In the genomic region with DNA sequence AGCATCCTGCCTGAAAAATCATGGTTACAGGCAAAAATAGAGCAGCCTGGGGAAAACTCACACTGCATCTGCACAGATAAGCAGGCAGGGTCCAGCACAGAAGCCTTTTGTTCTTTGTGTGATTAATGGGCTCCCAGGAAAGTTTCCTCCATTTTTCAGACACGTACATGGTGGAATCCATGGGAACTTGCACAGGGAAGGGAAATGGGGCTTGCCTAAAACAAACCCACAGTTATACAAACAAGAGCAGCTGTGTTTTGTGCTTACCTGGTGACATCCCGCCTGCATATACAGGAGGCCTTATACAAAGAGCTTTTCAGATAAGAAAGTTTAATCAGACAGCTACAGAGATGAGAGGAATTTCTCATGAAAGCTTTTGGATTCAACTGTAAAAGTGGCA, we compare ENCODE assay signal across 24 cellular contexts.
A peak's percentile ranks its signal among the peaks of the same experiment; 100 is the strongest.
DNase-seq lines count a peak whose midpoint lies in the region; ATAC-seq and TF ChIP-seq lines count a peak whose summit lies in the region.
"Had no signal": no experiment of that assay in that cellular context is flagged by ENCODE, and none has a peak within 500 bp of the region (broad histone marks: within the 10 kb centered on the region; RNA-seq: fewer than 3 reads in every experiment).

No MANE protein-coding gene starts in this region.

- H3K9ac ChIP-seq in smooth muscle cell (ENCODE audit: low read depth) = no peak overlapping the region

- H3K9me3 ChIP-seq in hepatocyte (ENCODE audit: low read depth) = no peaks in the 10 kb centered on the region
- H3K9me3 ChIP-seq in smooth muscle cell (replicated peaks; ENCODE audit: low read depth) = no peaks in the 10 kb centered on the region
- H3K9me3 ChIP-seq: lower lobe of right lung had no signal

- H3K36me3 ChIP-seq in hepatocyte (replicated peaks; ENCODE audit: insufficient read depth, low read depth) = no peaks in the 10 kb centered on the region
- no peaks in the 10 kb centered on the region for H3K36me3 ChIP-seq in smooth muscle cell (ENCODE audit: low read depth)
- H3K36me3 ChIP-seq: lower lobe of right lung had no signal

- H3K27ac ChIP-seq in hepatocyte = no peak overlapping the region
- H3K27ac ChIP-seq in smooth muscle cell (ENCODE audit: low read depth) = no peak overlapping the region
- H3K27ac ChIP-seq: lower lobe of right lung, RWPE1 had no signal

- no peaks in the 10 kb centered on the region for H3K36me3 Mint-ChIP-seq in activated CD4-positive, alpha-beta memory T cell treated with anti-CD3 and anti-CD28 coated beads, Interleukin-2, amount 10 ng/mL, durations not matched to agents 7 days and 5 days (ENCODE audit: low read depth)
- H3K36me3 Mint-ChIP-seq: activated naive CD8-positive, alpha-beta T cell; CD14-positive monocyte; natural killer cell treated with Interleukin-12 subunit alpha and Interleukin-12 subunit beta and Interleukin-15 and Interleukin-18, amount 100 ng/mL, for 72 hours; stimulated activated naive B cell treated with anti-CD40 and anti-IgM and Interleukin-4, amounts not matched to agents 10 μg/mL and 1 μg/mL and 100 μg/mL, for 72 hours; type B pancreatic cell; WTC11 had no signal

- H3K4me1 Mint-ChIP-seq in activated CD4-positive, alpha-beta memory T cell treated with anti-CD3 and anti-CD28 coated beads, Interleukin-2, amount 10 ng/mL, durations not matched to agents 7 days and 5 days = no peaks in the 10 kb centered on the region
- H3K4me1 Mint-ChIP-seq: activated CD4-positive, alpha-beta T cell treated with anti-CD3 and anti-CD28 coated beads, Interleukin-2, amount 10 ng/mL, durations not matched to agents 24 days and 14 days; CD14-positive monocyte; stimulated activated naive B cell treated with anti-CD40 and anti-IgM and Interleukin-4, amounts not matched to agents 10 μg/mL and 1 μg/mL and 100 μg/mL, for 72 hours; WTC11 had no signal

- no peaks in the 10 kb centered on the region for H3F3A ChIP-seq in smooth muscle cell (ENCODE audit: low read depth)

- 25% methylated on average over 2 of the region's 2 CpGs for WGBS in hepatocyte (ENCODE audit: low lambda C conversion rate, missing lambda C conversion rate)
- WGBS in smooth muscle cell (ENCODE audit: low lambda C conversion rate) = 66% methylated on average over 2 of the region's 2 CpGs

- H3K4me3 ChIP-seq in hepatocyte (no peak overlapping the region), smooth muscle cell (no peak overlapping the region)
- H3K4me3 ChIP-seq: lower lobe of right lung had no signal

- ATAC-seq in GM21786 (IDR thresholded peaks at IDR 0.05; ENCODE audit: unreplicated experiment) (no peak), HG03342 (IDR thresholded peaks at IDR 0.05; ENCODE audit: unreplicated experiment) (no peak)
- ATAC-seq: lower lobe of right lung; natural killer cell treated with Interleukin-12 subunit alpha and Interleukin-12 subunit beta and Interleukin-15 and Interleukin-18, amount 100 ng/mL, for 72 hours; stimulated activated naive B cell treated with anti-CD40 and anti-IgM and Interleukin-4, amounts not matched to agents 10 μg/mL and 1 μg/mL and 100 μg/mL, for 72 hours; WTC11 had no signal

- peaks cover 12% of the 10 kb centered on the region for H3K4me1 ChIP-seq in hepatocyte (ENCODE audit: insufficient read depth)
- H3K4me1 ChIP-seq in smooth muscle cell (ENCODE audit: low read depth) = no peaks in the 10 kb centered on the region
- H3K4me1 ChIP-seq: lower lobe of right lung had no signal

- H3K27ac Mint-ChIP-seq in activated CD4-positive, alpha-beta memory T cell treated with anti-CD3 and anti-CD28 coated beads, Interleukin-2, amount 10 ng/mL, durations not matched to agents 7 days and 5 days = no peak overlapping the region
- H3K27ac Mint-ChIP-seq: activated CD4-positive, alpha-beta T cell treated with anti-CD3 and anti-CD28 coated beads, Interleukin-2, amount 10 ng/mL, durations not matched to agents 24 days and 14 days; activated naive CD8-positive, alpha-beta T cell; CD14-positive monocyte; natural killer cell treated with Interleukin-12 subunit alpha and Interleukin-12 subunit beta and Interleukin-15 and Interleukin-18, amount 100 ng/mL, for 72 hours; stimulated activated naive B cell treated with anti-CD40 and anti-IgM and Interleukin-4, amounts not matched to agents 10 μg/mL and 1 μg/mL and 100 μg/mL, for 72 hours; type B pancreatic cell; WTC11 had no signal

- H4K20me1 ChIP-seq in hepatocyte (ENCODE audit: insufficient read depth, poor library complexity, severe bottlenecking) (no peaks in the 10 kb centered on the region), smooth muscle cell (ENCODE audit: low read depth) (no peaks in the 10 kb centered on the region)

- POLR2A ChIA-PET in activated CD4-positive, alpha-beta memory T cell treated with anti-CD3 and anti-CD28 coated beads, Interleukin-2, amount 10 ng/mL, durations not matched to agents 7 days and 5 days (lab: Charles Lee) = no interaction called here

- H3K27me3 ChIP-seq in hepatocyte (no peaks in the 10 kb centered on the region), smooth muscle cell (ENCODE audit: low read depth) (no peaks in the 10 kb centered on the region)

- no peaks in the 10 kb centered on the region for H3K27me3 Mint-ChIP-seq in activated CD4-positive, alpha-beta memory T cell treated with anti-CD3 and anti-CD28 coated beads, Interleukin-2, amount 10 ng/mL, durations not matched to agents 7 days and 5 days
- H3K27me3 Mint-ChIP-seq: activated CD4-positive, alpha-beta T cell treated with anti-CD3 and anti-CD28 coated beads, Interleukin-2, amount 10 ng/mL, durations not matched to agents 24 days and 14 days; activated naive CD8-positive, alpha-beta T cell; natural killer cell treated with Interleukin-12 subunit alpha and Interleukin-12 subunit beta and Interleukin-15 and Interleukin-18, amount 100 ng/mL, for 72 hours; stimulated activated naive B cell treated with anti-CD40 and anti-IgM and Interleukin-4, amounts not matched to agents 10 μg/mL and 1 μg/mL and 100 μg/mL, for 72 hours; type B pancreatic cell had no signal

- no peak overlapping the region for H3K4me3 Mint-ChIP-seq in activated CD4-positive, alpha-beta memory T cell treated with anti-CD3 and anti-CD28 coated beads, Interleukin-2, amount 10 ng/mL, durations not matched to agents 7 days and 5 days
- H3K4me3 Mint-ChIP-seq: activated CD4-positive, alpha-beta T cell treated with anti-CD3 and anti-CD28 coated beads, Interleukin-2, amount 10 ng/mL, durations not matched to agents 24 days and 14 days; activated naive CD8-positive, alpha-beta T cell; CD14-positive monocyte; natural killer cell treated with Interleukin-12 subunit alpha and Interleukin-12 subunit beta and Interleukin-15 and Interleukin-18, amount 100 ng/mL, for 72 hours; stimulated activated naive B cell treated with anti-CD40 and anti-IgM and Interleukin-4, amounts not matched to agents 10 μg/mL and 1 μg/mL and 100 μg/mL, for 72 hours; type B pancreatic cell; WTC11 had no signal

- CTCF ChIA-PET in activated CD4-positive, alpha-beta memory T cell treated with anti-CD3 and anti-CD28 coated beads, Interleukin-2, amount 10 ng/mL, durations not matched to agents 7 days and 5 days (lab: Charles Lee) = no interaction called here

- TF ChIP-seq CTCF in hepatocyte (IDR thresholded peaks at IDR 0.05; ENCODE audit: poor library complexity) (no peak), smooth muscle cell (IDR thresholded peaks at IDR 0.05; ENCODE audit: borderline replicate concordance, insufficient read depth, poor library complexity, severe bottlenecking) (no peak)

- H3K79me2 ChIP-seq in hepatocyte = no peaks in the 10 kb centered on the region
- H3K79me2 ChIP-seq in smooth muscle cell (ENCODE audit: low read depth) = no peaks in the 10 kb centered on the region

- H3K4me2 ChIP-seq in hepatocyte (peak overlapping the region; percentile 14), smooth muscle cell (peak overlapping the region; percentile 34)

- H3K9me3 Mint-ChIP-seq in activated CD4-positive, alpha-beta memory T cell treated with anti-CD3 and anti-CD28 coated beads, Interleukin-2, amount 10 ng/mL, durations not matched to agents 7 days and 5 days = no peaks in the 10 kb centered on the region
- H3K9me3 Mint-ChIP-seq: activated CD4-positive, alpha-beta T cell treated with anti-CD3 and anti-CD28 coated beads, Interleukin-2, amount 10 ng/mL, durations not matched to agents 24 days and 14 days; type B pancreatic cell had no signal

- peak; percentile 30 for DNase-seq in NCI-H748 (lab: John Stamatoyannopoulos, UW; ENCODE audit: unreplicated experiment)
- DNase-seq in NCI-H748 treated with DMSO at 0.1 percent for 48 hours (lab: John Stamatoyannopoulos, UW) = no peak
- DNase-seq in NCI-H526 (lab: John Stamatoyannopoulos, UW) = peak; percentile 55 to 57
- DNase-seq in hepatocyte (ENCODE audit: low spot score) = no peak
- DNase-seq in smooth muscle cell (lab: John Stamatoyannopoulos, UW; ENCODE audit: unreplicated experiment) = no peak
- DNase-seq in activated CD4-positive, alpha-beta memory T cell treated with anti-CD3 and anti-CD28 coated beads, Interleukin-2, amount 10 ng/mL, durations not matched to agents 7 days and 5 days = no peak
- DNase-seq: activated CD4-positive, alpha-beta T cell treated with anti-CD3 and anti-CD28 coated beads, Interleukin-2, amount 10 ng/mL, durations not matched to agents 24 days and 14 days; activated effector memory CD4-positive, alpha-beta T cell treated with anti-CD3 and anti-CD28 coated beads, Interleukin-2, amount 50 U/mL, for 16 hours; activated T-cell treated with anti-CD3 and anti-CD28 coated beads, Interleukin-2, amount 50 U/mL, for 1 hour; EL; HCEC 1CT; IMR-90; lower lobe of right lung; NCI-H1694; NCI-H82; stimulated activated naive B cell treated with anti-CD40 and anti-IgM and Interleukin-4, amounts not matched to agents 10 μg/mL and 1 μg/mL and 100 μg/mL, for 72 hours had no signal

- H3K9me2 ChIP-seq in hepatocyte (replicated peaks; ENCODE audit: insufficient read depth) = no peaks in the 10 kb centered on the region

- H2AFZ ChIP-seq in hepatocyte (no peak overlapping the region), smooth muscle cell (ENCODE audit: low read depth) (peak overlapping the region; percentile 33)

Comparison
In these comparisons a context has a peak if more than half of its experiments do, and no peak if none do; other contexts are left out.
1. DNase-seq: peak in NCI-H748 (single experiment) and NCI-H526 (2 of 2); none in NCI-H748 treated with DMSO at 0.1 percent for 48 hours (single experiment), hepatocyte (single experiment), smooth muscle cell (single experiment) and activated CD4-positive, alpha-beta memory T cell treated with anti-CD3 and anti-CD28 coated beads, Interleukin-2, amount 10 ng/mL, durations not matched to agents 7 days and 5 days (single experiment).